Comparison of ENCODE assay signal across 8 cellular contexts in genomic region chr15:74725241-74725774, GRCh38. TPM values are rescaled to one million over a fixed set of nuclear protein-coding genes. Genes with fewer than 3 reads are reported as not detected.
DNase-seq lines count a peak whose midpoint lies in the region; ATAC-seq and TF ChIP-seq lines count a peak whose summit lies in the region.

Gene CYP1A1 (minus strand): TSS chr15:74725528. CDS start chr15:74723097, 2,431 bp downstream.

- peak within 1 kb of the TSS; percentile 32 for H3K9ac ChIP-seq in mesenchymal stem cell (ENCODE audit: low read length)

- H3K4me3 ChIP-seq in choroid plexus epithelial cell (ENCODE audit: low read depth, low read length) = peak within 1 kb of the TSS; percentile 47
- peak within 1 kb of the TSS; percentile 45 to 73 for H3K4me3 ChIP-seq in mesenchymal stem cell (ENCODE audit: insufficient read depth in 1 of 2, low read depth in 1 of 2, low read length in 2 of 2)

- H3K27ac ChIP-seq in mesenchymal stem cell (ENCODE audit: low read length, poor library complexity, severe bottlenecking) = no peak within 1 kb of the TSS

- H3K18ac ChIP-seq in mesenchymal stem cell (ENCODE audit: low read depth in 1 of 2, low read length in 2 of 2) = peak within 1 kb of the TSS; percentile 7 to 27

- no peak within 1 kb of the TSS for H3K14ac ChIP-seq in mesenchymal stem cell (ENCODE audit: low read length in 2 of 2)

- WGBS in mesenchymal stem cell = 11% methylated on average over 6 of the region's 10 CpGs

- H3K36me3 ChIP-seq in mesenchymal stem cell (ENCODE audit: control insufficient read depth in 1 of 2, insufficient read depth in 2 of 2, low read depth in 1 of 2, low read length in 2 of 2) = peaks cover 0 to 3% of the 10 kb centered on the region in 2 experiments

- H3K27me3 ChIP-seq in mesenchymal stem cell (ENCODE audit: control insufficient read depth in 1 of 2, insufficient read depth in 1 of 2, low read length in 2 of 2) = peaks cover 69 to 82% of the 10 kb centered on the region in 2 experiments

- peak within 1 kb of the TSS; percentile 74 for H2AFZ ChIP-seq in mesenchymal stem cell (ENCODE audit: low read depth, low read length)

- peak; percentile 19 to 22 for DNase-seq in activated CD4-positive, alpha-beta T cell treated with anti-CD3 and anti-CD28 coated beads for 24 hours (ENCODE audit: low read depth in 2 of 2)
- no peak for DNase-seq in activated CD4-positive, alpha-beta T cell treated with anti-CD3 and anti-CD28 coated beads for 1 hour
- DNase-seq in T-helper 9 cell (peak; percentile 14), choroid plexus epithelial cell (ENCODE audit: low read depth) (peak; percentile 8), mesenchymal stem cell (peak; percentile 29), posterior vena cava (ENCODE audit: low spot score) (no peak)
- DNase-seq in stimulated activated naive CD8-positive, alpha-beta T cell treated with anti-CD3 and anti-CD28 coated beads, Interleukin-15, Interleukin-2, amounts not matched to agents 100 U/mL and 50 U/mL, for 24 hours = peak; percentile 28

- peak within 1 kb of the TSS; percentile 30 for H4K91ac ChIP-seq in mesenchymal stem cell (ENCODE audit: low read length)

- TF ChIP-seq CTCF in choroid plexus epithelial cell (conservative IDR thresholded peaks at IDR 0.05; ENCODE audit: low read depth, low read length) = no peak

- H2BK120ac ChIP-seq in mesenchymal stem cell (ENCODE audit: low read depth, low read length) = no peak within 1 kb of the TSS

- peak within 1 kb of the TSS; percentile 81 for H3K4me2 ChIP-seq in mesenchymal stem cell (ENCODE audit: low read length, poor library complexity, severe bottlenecking)

- H2BK12ac ChIP-seq in mesenchymal stem cell (ENCODE audit: low read length in 2 of 2) = peak within 1 kb of the TSS in 1 of 2 experiments; percentile 19

- peak within 1 kb of the TSS; percentile 24 for H4K8ac ChIP-seq in mesenchymal stem cell (ENCODE audit: low read length)

- H2BK15ac ChIP-seq in mesenchymal stem cell (ENCODE audit: low read depth, poor library complexity, severe bottlenecking) = no peak within 1 kb of the TSS

- H2AK5ac ChIP-seq in mesenchymal stem cell (ENCODE audit: low read length, severe bottlenecking) = no peak within 1 kb of the TSS

- H3K23ac ChIP-seq in mesenchymal stem cell (ENCODE audit: low read length in 2 of 2) = no peak within 1 kb of the TSS

- H3K4ac ChIP-seq in mesenchymal stem cell (ENCODE audit: low read depth in 1 of 2, low read length in 2 of 2) = no peak within 1 kb of the TSS

- H3K9me3 ChIP-seq in mesenchymal stem cell (ENCODE audit: control insufficient read depth, low read length) = peaks cover 5% of the 10 kb centered on the region

- ATAC-seq in stimulated activated naive CD8-positive, alpha-beta T cell treated with anti-CD3 and anti-CD28 coated beads, Interleukin-15, Interleukin-2, amounts not matched to agents 100 U/mL and 50 U/mL, for 24 hours = no peak
- ATAC-seq in HG02588 (IDR thresholded peaks at IDR 0.05; ENCODE audit: unreplicated experiment) = no peak

- intact Hi-C loops in posterior vena cava (cut with DNase I) = loop anchor here in 1 of 2 donors (5.0 kb wide), 1 partner anchor 602 kb away; no protein-coding TSS in a partner anchor

- H3K79me1 ChIP-seq in mesenchymal stem cell (replicated peaks; ENCODE audit: low read length, poor library complexity, severe bottlenecking) = no peaks in the 10 kb centered on the region

- no peak within 1 kb of the TSS for H2BK5ac ChIP-seq in mesenchymal stem cell (ENCODE audit: low read depth, low read length, poor library complexity, severe bottlenecking)

- H3K4me1 ChIP-seq in mesenchymal stem cell (ENCODE audit: control insufficient read depth, insufficient read depth, low read depth, low read length) = peaks cover 14% of the 10 kb centered on the region

RNA-seq across cellular contexts. Expression of gene CYP1A1, which starts in this region (rescaled TPM):
- 0.11 TPM for polyA plus RNA-seq in mesenchymal stem cell (2013, experiment 1 of 2)
- polyA plus RNA-seq in mesenchymal stem cell (2013, experiment 2 of 2) = 0.15 TPM
- total RNA-seq in posterior vena cava = under 1 TPM in 1 of 2 donors, not detected in 1; 0.48 TPM

Comparison
In these comparisons a context has a peak if more than half of its experiments do, and no peak if none do; other contexts are left out.
1. DNase-seq: peak in activated CD4-positive, alpha-beta T cell treated with anti-CD3 and anti-CD28 coated beads for 24 hours (2 of 2), T-helper 9 cell (single experiment), choroid plexus epithelial cell (single experiment), mesenchymal stem cell (single experiment) and stimulated activated naive CD8-positive, alpha-beta T cell treated with anti-CD3 and anti-CD28 coated beads, Interleukin-15, Interleukin-2, amounts not matched to agents 100 U/mL and 50 U/mL, for 24 hours (single experiment); none in activated CD4-positive, alpha-beta T cell treated with anti-CD3 and anti-CD28 coated beads for 1 hour (single experiment) and posterior vena cava (single experiment).